ENCODE assay signal across 8 cellular contexts in the genomic region with DNA sequence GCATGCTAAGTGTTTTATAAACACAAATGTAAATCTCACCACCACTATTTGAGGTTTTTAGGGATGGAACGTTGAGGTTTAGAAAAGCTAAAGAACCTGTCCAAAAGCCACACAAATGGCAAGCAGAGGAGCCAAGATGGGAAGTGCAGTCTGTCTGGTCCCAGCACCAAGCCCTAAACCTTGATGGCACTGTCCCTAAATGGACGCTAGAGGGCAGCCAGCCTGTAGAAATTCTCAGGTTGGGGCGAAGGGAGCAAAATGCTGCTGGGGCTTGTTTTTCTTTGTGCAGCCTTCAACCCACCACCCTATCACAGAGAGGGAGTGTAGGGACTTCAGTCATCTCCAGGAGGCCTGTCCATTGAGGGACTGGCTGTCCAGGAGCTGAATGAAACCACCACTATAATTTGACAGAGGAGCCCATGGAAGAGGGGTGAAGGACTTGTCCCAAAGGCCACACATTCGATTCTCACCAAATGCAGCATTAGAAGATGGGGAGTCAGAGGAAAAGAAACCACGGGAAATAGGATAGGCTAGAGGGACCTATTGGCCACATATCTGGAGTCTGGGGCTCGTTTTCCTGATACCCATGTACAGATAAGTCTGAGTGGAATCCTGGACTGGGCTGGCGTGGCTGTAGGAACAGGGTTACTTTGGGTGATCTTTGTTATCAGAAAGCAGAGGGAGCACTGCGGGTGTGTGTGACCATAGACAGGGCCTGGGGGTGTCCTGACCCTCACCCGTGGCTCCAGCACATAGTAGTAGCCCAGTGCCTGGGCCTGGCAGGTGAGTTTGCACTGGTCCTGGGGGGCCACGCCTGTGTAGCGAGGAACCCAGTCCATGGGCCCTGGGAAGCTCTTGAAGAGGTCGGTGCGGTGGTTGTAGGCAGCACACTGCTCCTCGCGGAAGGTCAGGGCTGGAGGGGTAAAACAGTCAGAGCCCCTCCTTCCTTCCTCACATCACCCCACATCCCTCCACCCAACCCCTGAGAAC. TPM values are rescaled to one million over a fixed set of nuclear protein-coding genes. Genes with fewer than 3 reads are reported as not detected.
DNase-seq lines count a peak whose midpoint lies in the region; ATAC-seq and TF ChIP-seq lines count a peak whose summit lies in the region.

No MANE protein-coding gene starts in this region.

- peaks cover 0 to 1% of the 10 kb centered on the region in 2 donors for H3K9me3 Mint-ChIP-seq in activated T-cell treated with anti-CD3 and anti-CD28 coated beads, Interleukin-2, amount 50 U/mL, for 72 hours

- H3K27ac ChIP-seq in BLaER1 treated with 17β-estradiol and CSF1 and Interleukin-3, amounts not matched to agents 10 nM and 100 nM = peak overlapping the region in 8 of 11 experiments; percentile 11 to 46 (median 22); a peak in 11 of 22 replicates
- H3K27ac ChIP-seq in Peyer's patch = peak overlapping the region in 1 of 4 donors; percentile 12
- H3K27ac ChIP-seq in fibroblast of lung (ENCODE audit: insufficient read depth, low read length) = no peak overlapping the region
- no peak overlapping the region for H3K27ac ChIP-seq in neuronal stem cell (replicated peaks; ENCODE audit: low read length)
- H3K27ac ChIP-seq in upper lobe of left lung = peak overlapping the region in 1 of 4 donors; percentile 3

- no peak overlapping the region for H2BK5ac ChIP-seq in neuronal stem cell (ENCODE audit: low read length)

- TF ChIP-seq CTCF in LNCaP clone FGC (IDR thresholded peaks at IDR 0.05; ENCODE audit: control insufficient read depth, extremely low read depth, insufficient read depth) (peak; percentile 97), Peyer's patch (IDR thresholded peaks at IDR 0.05) (peak; percentile 80 to 90 (median 84)), fibroblast of lung (conservative IDR thresholded peaks at IDR 0.05 in 1 of 2, IDR thresholded peaks at IDR 0.05 in 1 of 2; ENCODE audit: low read depth in 1 of 2, low read length in 2 of 2) (peak; percentile 82 to 94), upper lobe of left lung (IDR thresholded peaks at IDR 0.05) (peak; percentile 78 to 92 (median 81))

- no peak overlapping the region for H3K14ac ChIP-seq in neuronal stem cell (ENCODE audit: low read length)

- no peaks in the 10 kb centered on the region for H3K9me3 ChIP-seq in BLaER1 treated with 17β-estradiol and CSF1 and Interleukin-3, amounts not matched to agents 10 nM and 100 nM (replicated peaks in 1 of 11)
- H3K9me3 ChIP-seq in Peyer's patch (no peaks in the 10 kb centered on the region), fibroblast of lung (ENCODE audit: control insufficient read depth, insufficient read depth, low read depth, low read length) (no peaks in the 10 kb centered on the region), neuronal stem cell (replicated peaks in 1 of 2; ENCODE audit: control insufficient read depth in 2 of 2, insufficient read depth in 1 of 2, low read depth in 1 of 2, low read length in 2 of 2) (no peaks in the 10 kb centered on the region), upper lobe of left lung (no peaks in the 10 kb centered on the region)

- no peak overlapping the region for H2AK5ac ChIP-seq in neuronal stem cell (ENCODE audit: low read depth, low read length)

- no peak overlapping the region for H4K91ac ChIP-seq in neuronal stem cell (ENCODE audit: low read depth, low read length, poor library complexity)

- peak overlapping the region; percentile 48 to 94 (median 72) for H3K4me2 ChIP-seq in BLaER1 treated with 17β-estradiol and CSF1 and Interleukin-3, amounts not matched to agents 10 nM and 100 nM
- H3K4me2 ChIP-seq in fibroblast of lung (ENCODE audit: extremely low read depth, insufficient read depth, low read length) = no peak overlapping the region
- no peak overlapping the region for H3K4me2 ChIP-seq in neuronal stem cell (ENCODE audit: insufficient read depth, low read length, poor library complexity, severe bottlenecking)

- peak overlapping the region in 10 of 11 experiments; percentile 2 to 50 (median 28); a peak in 10 of 22 replicates for H3K9ac ChIP-seq in BLaER1 treated with 17β-estradiol and CSF1 and Interleukin-3, amounts not matched to agents 10 nM and 100 nM
- H3K9ac ChIP-seq in fibroblast of lung (ENCODE audit: insufficient read depth, low read length) (no peak overlapping the region), neuronal stem cell (ENCODE audit: low read depth, low read length, poor library complexity) (no peak overlapping the region)

- no peak overlapping the region for H3K4ac ChIP-seq in neuronal stem cell (ENCODE audit: low read length)

- peaks cover 7% of the 10 kb centered on the region for H3K79me2 ChIP-seq in fibroblast of lung (ENCODE audit: control insufficient read depth, insufficient read depth, low read length)

- no peak overlapping the region for H2BK120ac ChIP-seq in neuronal stem cell (ENCODE audit: low read depth, low read length)

- H2BK15ac ChIP-seq in neuronal stem cell (ENCODE audit: low read length) = peak overlapping the region; percentile 2

- TF ChIP-seq POLR2A in Peyer's patch (IDR thresholded peaks at IDR 0.05) (no peak), upper lobe of left lung (IDR thresholded peaks at IDR 0.05) (no peak)

- H3K36me3 Mint-ChIP-seq in activated T-cell treated with anti-CD3 and anti-CD28 coated beads, Interleukin-2, amount 50 U/mL, for 72 hours (ENCODE audit: insufficient read depth in 2 of 2) = no peaks in the 10 kb centered on the region

- H4K8ac ChIP-seq in neuronal stem cell (ENCODE audit: low read depth, low read length) = no peak overlapping the region

- H3K4me1 Mint-ChIP-seq in activated T-cell treated with anti-CD3 and anti-CD28 coated beads, Interleukin-2, amount 50 U/mL, for 72 hours (ENCODE audit: low read depth) = peaks cover 22% of the 10 kb centered on the region

- no peak overlapping the region for H2BK12ac ChIP-seq in neuronal stem cell (ENCODE audit: low read length)

- no peaks in the 10 kb centered on the region for H3K36me3 ChIP-seq in BLaER1 treated with 17β-estradiol and CSF1 and Interleukin-3, amounts not matched to agents 10 nM and 100 nM
- H3K36me3 ChIP-seq in Peyer's patch = no peaks in the 10 kb centered on the region
- H3K36me3 ChIP-seq in fibroblast of lung (ENCODE audit: control insufficient read depth, insufficient read depth, low read length) = peaks cover 16% of the 10 kb centered on the region
- peaks cover 0 to 3% of the 10 kb centered on the region in 2 donors for H3K36me3 ChIP-seq in neuronal stem cell (replicated peaks in 1 of 2; ENCODE audit: control insufficient read depth in 2 of 2, insufficient read depth in 2 of 2, low read length in 2 of 2)
- H3K36me3 ChIP-seq in upper lobe of left lung = peaks cover 0 to 10% (median 0%) of the 10 kb centered on the region in 4 donors

- H3K4me3 Mint-ChIP-seq in activated T-cell treated with anti-CD3 and anti-CD28 coated beads, Interleukin-2, amount 50 U/mL, for 72 hours = no peak overlapping the region

- H3K79me1 ChIP-seq in neuronal stem cell (ENCODE audit: low read depth, low read length) = no peaks in the 10 kb centered on the region

- H3K27me3 Mint-ChIP-seq in activated T-cell treated with anti-CD3 and anti-CD28 coated beads, Interleukin-2, amount 50 U/mL, for 72 hours (ENCODE audit: low read depth) = no peaks in the 10 kb centered on the region

- peak; percentile 58 for ATAC-seq in GM19438 (IDR thresholded peaks at IDR 0.05; ENCODE audit: low read depth, unreplicated experiment)
- peak; percentile 88 to 89 for ATAC-seq in activated T-cell treated with anti-CD3 and anti-CD28 coated beads, Interleukin-2, amount 50 U/mL, for 72 hours (replicated peaks in 1 of 2)
- ATAC-seq in upper lobe of left lung (ENCODE audit: low FRiP score in 2 of 2) = peak; percentile 72 to 77

- peak in 1 of 4 donors; percentile 9 for TF ChIP-seq EP300 in upper lobe of left lung (IDR thresholded peaks at IDR 0.05)

- WGBS in neuronal stem cell (ENCODE audit: extremely low coverage in 2 of 2, insufficient read length in 2 of 2, insufficient replicate concordance in 1 of 2), 2 donors = no CpG with 5 or more reads among the region's 15 CpGs
- 37 to 62% methylated on average over 7 to 15 of the region's 15 CpGs for WGBS in upper lobe of left lung, 2 donors

- no peak overlapping the region for H2AFZ ChIP-seq in fibroblast of lung (ENCODE audit: low read length)
- H2AFZ ChIP-seq in neuronal stem cell (ENCODE audit: low read length) = peak overlapping the region; percentile 88

- no peak overlapping the region for H3K23ac ChIP-seq in neuronal stem cell (ENCODE audit: low read depth, low read length, poor library complexity)

- H3K27me3 ChIP-seq in BLaER1 treated with 17β-estradiol and CSF1 and Interleukin-3, amounts not matched to agents 10 nM and 100 nM = no peaks in the 10 kb centered on the region
- H3K27me3 ChIP-seq in Peyer's patch = no peaks in the 10 kb centered on the region
- H3K27me3 ChIP-seq in fibroblast of lung (ENCODE audit: control insufficient read depth, insufficient read depth, low read length) = no peaks in the 10 kb centered on the region
- H3K27me3 ChIP-seq in neuronal stem cell (ENCODE audit: control insufficient read depth in 3 of 3, insufficient read depth in 3 of 3, low read depth in 1 of 3, low read length in 3 of 3) = no peaks in the 10 kb centered on the region
- H3K27me3 ChIP-seq in upper lobe of left lung = no peaks in the 10 kb centered on the region

- no peaks in the 10 kb centered on the region for H4K20me1 ChIP-seq in BLaER1 treated with 17β-estradiol and CSF1 and Interleukin-3, amounts not matched to agents 10 nM and 100 nM
- no peaks in the 10 kb centered on the region for H4K20me1 ChIP-seq in fibroblast of lung (ENCODE audit: control insufficient read depth, extremely low read depth, insufficient read depth, low read length)

- H3K4me3 ChIP-seq in BLaER1 treated with 17β-estradiol and CSF1 and Interleukin-3, amounts not matched to agents 10 nM and 100 nM = no peak overlapping the region
- H3K4me3 ChIP-seq in LNCaP clone FGC (ENCODE audit: low read depth, low read length) (no peak overlapping the region), Peyer's patch (no peak overlapping the region), fibroblast of lung (replicated peaks in 1 of 4; ENCODE audit: control extremely low read depth in 1 of 4, insufficient read depth in 1 of 4, low read depth in 3 of 4, low read length in 4 of 4) (no peak overlapping the region), neuronal stem cell (ENCODE audit: low read length in 2 of 2) (no peak overlapping the region), upper lobe of left lung (no peak overlapping the region)

- peaks cover 56 to 96% (median 69%) of the 10 kb centered on the region in 10 experiments for H3K4me1 ChIP-seq in BLaER1 treated with 17β-estradiol and CSF1 and Interleukin-3, amounts not matched to agents 10 nM and 100 nM
- H3K4me1 ChIP-seq in Peyer's patch (peaks cover 0 to 12% (median 7%) of the 10 kb centered on the region in 4 donors), fibroblast of lung (ENCODE audit: control insufficient read depth, extremely low read depth, insufficient read depth, low read length) (peaks cover 16% of the 10 kb centered on the region), neuronal stem cell (ENCODE audit: control insufficient read depth in 2 of 2, insufficient read depth in 1 of 2, low read depth in 1 of 2, low read length in 2 of 2) (peaks cover 9 to 12% of the 10 kb centered on the region in 2 donors), upper lobe of left lung (peaks cover 4 to 16% (median 6%) of the 10 kb centered on the region in 4 donors)

- DNase-seq in LNCaP clone FGC (ENCODE audit: low read depth) (no peak), Peyer's patch (peak in 2 of 3 donors; percentile 63 to 88), fibroblast of lung (ENCODE audit: low read depth in 2 of 2) (peak; percentile 47 to 76), neuronal stem cell (ENCODE audit: low spot score) (no peak), upper lobe of left lung (peak; percentile 50 to 64)
- peak; percentile 68 to 71 for DNase-seq in activated T-cell treated with anti-CD3 and anti-CD28 coated beads, Interleukin-2, amount 50 U/mL, for 72 hours

- no peak overlapping the region for H3K18ac ChIP-seq in neuronal stem cell (ENCODE audit: low read length)

- peak overlapping the region; percentile 81 for H3K27ac Mint-ChIP-seq in activated T-cell treated with anti-CD3 and anti-CD28 coated beads, Interleukin-2, amount 50 U/mL, for 72 hours

RNA-seq across cellular contexts. Expression of gene ADAMTS4, which starts 6.1 kb away (rescaled TPM):
- 10 to 100 TPM in 1 of 4 donors, 1 to 10 TPM in 2, under 1 TPM in 1; 0.18 to 65.2 (median 1.9) TPM for total RNA-seq in Peyer's patch
- 1 to 10 TPM; 4.0 to 7.7 TPM for total RNA-seq in activated T-cell treated with anti-CD3 and anti-CD28 coated beads, Interleukin-2, amount 50 U/mL, for 72 hours
- 0.51 and 1.3 TPM in 2 replicates for total RNA-seq in fibroblast of lung
- polyA plus RNA-seq in fibroblast of lung = 0.75 and 1.0 TPM in 2 replicates
- polyA plus RNA-seq in fibroblast of lung (2012) = 1.3 and 1.9 TPM in 2 replicates
- polyA minus RNA-seq in fibroblast of lung (ENCODE audit: low replicate concordance) = 6.6 and 14.3 TPM in 2 replicates
- 1.6 TPM for polyA plus RNA-seq in neuronal stem cell (2013, experiment 1 of 2)
- polyA plus RNA-seq in neuronal stem cell (2013, experiment 2 of 2) = 1.7 TPM
- 10 to 100 TPM in 1 of 6 donors, 1 to 10 TPM in 4, under 1 TPM in 1; 0.91 to 18.6 (median 3.0) TPM for total RNA-seq in upper lobe of left lung

RNA-seq across cellular contexts. Expression of gene NDUFS2, which starts 9.4 kb away (rescaled TPM):
- total RNA-seq in Peyer's patch (100 to 1,000 TPM; 157 to 192 (median 176) TPM), fibroblast of lung (142 and 194 TPM in 2 replicates), upper lobe of left lung (100 to 1,000 TPM in 2 of 6 donors, 10 to 100 TPM in 4; 65.7 to 194 (median 84.4) TPM)
- 100 to 1,000 TPM; 108 to 114 TPM for total RNA-seq in activated T-cell treated with anti-CD3 and anti-CD28 coated beads, Interleukin-2, amount 50 U/mL, for 72 hours
- polyA plus RNA-seq in fibroblast of lung = 135 and 141 TPM in 2 replicates
- 104 and 105 TPM in 2 replicates for polyA plus RNA-seq in fibroblast of lung (2012)
- 144 and 179 TPM in 2 replicates for polyA minus RNA-seq in fibroblast of lung (ENCODE audit: low replicate concordance)
- polyA plus RNA-seq in neuronal stem cell (2013, experiment 1 of 2) = 59.9 TPM
- polyA plus RNA-seq in neuronal stem cell (2013, experiment 2 of 2) = 60.5 TPM

RNA-seq across cellular contexts. Expression of gene B4GALT3, which starts 15.5 kb away (rescaled TPM):
- total RNA-seq in Peyer's patch (10 to 100 TPM; 25.2 to 34.1 (median 29.4) TPM), fibroblast of lung (13.4 and 18.7 TPM in 2 replicates), upper lobe of left lung (10 to 100 TPM; 12.3 to 37.1 (median 27.2) TPM)
- 10 to 100 TPM; 55.9 to 56.5 TPM for total RNA-seq in activated T-cell treated with anti-CD3 and anti-CD28 coated beads, Interleukin-2, amount 50 U/mL, for 72 hours
- polyA plus RNA-seq in fibroblast of lung = 17.8 and 19.2 TPM in 2 replicates
- 18.9 and 19.1 TPM in 2 replicates for polyA plus RNA-seq in fibroblast of lung (2012)
- 28.8 and 39.9 TPM in 2 replicates for polyA minus RNA-seq in fibroblast of lung (ENCODE audit: low replicate concordance)
- 46.6 TPM for polyA plus RNA-seq in neuronal stem cell (2013, experiment 1 of 2)
- 44.4 TPM for polyA plus RNA-seq in neuronal stem cell (2013, experiment 2 of 2)

RNA-seq across cellular contexts. Expression of gene FCER1G, which starts 22.3 kb away (rescaled TPM):
- total RNA-seq in Peyer's patch = 10 to 100 TPM in 2 of 4 donors, 1 to 10 TPM in 1, not detected in 1; 5.1 to 33.8 (median 11.9) TPM
- 1 to 10 TPM; 1.8 to 3.7 TPM for total RNA-seq in activated T-cell treated with anti-CD3 and anti-CD28 coated beads, Interleukin-2, amount 50 U/mL, for 72 hours
- not detected in 2 replicates for total RNA-seq in fibroblast of lung
- 0.21 and 0.85 TPM in 2 replicates for polyA plus RNA-seq in fibroblast of lung
- polyA plus RNA-seq in fibroblast of lung (2012) = 0.23 and 0.43 TPM in 2 replicates
- polyA minus RNA-seq in fibroblast of lung (ENCODE audit: low replicate concordance) = not detected in 2 replicates
- 1.1 TPM for polyA plus RNA-seq in neuronal stem cell (2013, experiment 1 of 2)
- polyA plus RNA-seq in neuronal stem cell (2013, experiment 2 of 2) = 0.93 TPM
- 100 to 1,000 TPM in 5 of 6 donors, 10 to 100 TPM in 1; 75.4 to 233 (median 176) TPM for total RNA-seq in upper lobe of left lung

RNA-seq across cellular contexts. Expression of gene PPOX, which starts 26.5 kb away (rescaled TPM):
- total RNA-seq in Peyer's patch (10 to 100 TPM in 3 of 4 donors, 1 to 10 TPM in 1; 9.5 to 38.0 (median 20.9) TPM), fibroblast of lung (9.2 and 12.2 TPM in 2 replicates), upper lobe of left lung (10 to 100 TPM; 19.5 to 48.2 (median 26.6) TPM)
- total RNA-seq in activated T-cell treated with anti-CD3 and anti-CD28 coated beads, Interleukin-2, amount 50 U/mL, for 72 hours = 10 to 100 TPM; 35.3 to 45.9 TPM
- 5.6 and 6.0 TPM in 2 replicates for polyA plus RNA-seq in fibroblast of lung
- 8.1 and 9.4 TPM in 2 replicates for polyA plus RNA-seq in fibroblast of lung (2012)
- polyA minus RNA-seq in fibroblast of lung (ENCODE audit: low replicate concordance) = 7.0 and 17.6 TPM in 2 replicates
- polyA plus RNA-seq in neuronal stem cell (2013, experiment 1 of 2) = 20.3 TPM
- polyA plus RNA-seq in neuronal stem cell (2013, experiment 2 of 2) = 19.5 TPM

Comparison
In these comparisons a context has a peak if more than half of its experiments do, and no peak if none do; other contexts are left out.
1. H3K27ac ChIP-seq: peak in BLaER1 treated with 17β-estradiol and CSF1 and Interleukin-3, amounts not matched to agents 10 nM and 100 nM (8 of 11); none in fibroblast of lung (single experiment) and neuronal stem cell (single experiment).
2. H3K4me2 ChIP-seq: peak in BLaER1 treated with 17β-estradiol and CSF1 and Interleukin-3, amounts not matched to agents 10 nM and 100 nM (11 of 11); none in fibroblast of lung (single experiment) and neuronal stem cell (single experiment).
3. H3K9ac ChIP-seq: peak in BLaER1 treated with 17β-estradiol and CSF1 and Interleukin-3, amounts not matched to agents 10 nM and 100 nM (10 of 11); none in fibroblast of lung (single experiment) and neuronal stem cell (single experiment).
4. DNase-seq: peak in Peyer's patch (2 of 3), activated T-cell treated with anti-CD3 and anti-CD28 coated beads, Interleukin-2, amount 50 U/mL, for 72 hours (2 of 2), fibroblast of lung (2 of 2) and upper lobe of left lung (2 of 2); none in LNCaP clone FGC (single experiment) and neuronal stem cell (single experiment).
5. Peak in every context shown above with its lines, with median percentiles within 50 percentile points of each other: ATAC-seq and CTCF ChIP-seq.